In genomic region chr12:95857799-95858198, GRCh38 we compare ENCODE assay signal across 10 cellular contexts. TPM values are rescaled to one million over a fixed set of nuclear protein-coding genes. Genes with fewer than 3 reads are reported as not detected.
A peak's percentile ranks its signal among the peaks of the same experiment; 100 is the strongest.
DNase-seq lines count a peak whose midpoint lies in the region; ATAC-seq, FAIRE-seq and TF ChIP-seq lines count a peak whose summit lies in the region.
"Had no signal": no experiment of that assay in that cellular context is flagged by ENCODE, and none has a peak within 500 bp of the region (broad histone marks: within the 10 kb centered on the region; RNA-seq: fewer than 3 reads in every experiment).

No MANE protein-coding gene starts in this region.

- CTCF ChIA-PET in H1 (lab: Charles Lee; ENCODE audit: partially characterized antibody), result no interaction called here

- H2BK12ac ChIP-seq in H1 (ENCODE audit: low read depth, low read length), result no peak overlapping the region
- H2BK12ac ChIP-seq in neuronal stem cell (ENCODE audit: low read length), result no peak overlapping the region

- H4K5ac ChIP-seq in H1 (ENCODE audit: insufficient read length, low read depth, low read length), result no peak overlapping the region

- no peaks in the 10 kb centered on the region for H3F3A ChIP-seq in Loucy (ENCODE audit: low read depth)

- H3K23me2 ChIP-seq in H1 (ENCODE audit: low read depth, low read length), result peaks cover 14% of the 10 kb centered on the region

- no peak for TF ChIP-seq CTCF in Loucy (conservative IDR thresholded peaks at IDR 0.05; ENCODE audit: low read length)
- TF ChIP-seq CTCF in H1 (IDR thresholded peaks at IDR 0.05; ENCODE audit: control extremely low read depth in 1 of 3, insufficient read depth in 1 of 3, low read depth in 1 of 3, low read length in 3 of 3), result no peak
- TF ChIP-seq CTCF in lower leg skin (IDR thresholded peaks at IDR 0.05), result no peak

- POLR2A ChIA-PET in H1 (lab: Charles Lee; ENCODE audit: partially characterized antibody), result interaction anchor here (1.2 to 2.3 kb wide), 3 partner anchors 12 to 310 kb away, joined by 3 to 10 read pairs (median 4); no protein-coding TSS in a partner anchor

- H3K4ac ChIP-seq in H1 (replicated peaks; ENCODE audit: insufficient read length, low read depth, low read length) (no peak overlapping the region), neuronal stem cell (ENCODE audit: low read length) (no peak overlapping the region)

- TF ChIP-seq EP300 in H1 (IDR thresholded peaks at IDR 0.05; ENCODE audit: borderline replicate concordance in 1 of 2, low read depth in 2 of 2, low read length in 2 of 2), result no peak

- H2AFZ ChIP-seq in Loucy (ENCODE audit: low read length) (peak overlapping the region; percentile 24; the same call in 1 of the 2 replicates), H1 (ENCODE audit: low read length) (peak overlapping the region; percentile 93), neuronal stem cell (ENCODE audit: low read length) (peak overlapping the region; percentile 88)

- no peak overlapping the region; the same call in 1 of the 2 replicates for H2BK15ac ChIP-seq in H1 (ENCODE audit: low read length)
- no peak overlapping the region for H2BK15ac ChIP-seq in neuronal stem cell (ENCODE audit: low read length)

- H2BK20ac ChIP-seq in H1 (ENCODE audit: low read length), result no peak overlapping the region

- no peak overlapping the region for H3K27ac ChIP-seq in BLaER1
- H3K27ac ChIP-seq in H1 (ENCODE audit: low read depth, low read length), result no peak overlapping the region
- no peak overlapping the region for H3K27ac ChIP-seq in neuronal stem cell (replicated peaks; ENCODE audit: low read length)
- H3K27ac ChIP-seq: pancreas had no signal

- H3K4me2 ChIP-seq in BLaER1 (peak overlapping the region; percentile 91), Loucy (ENCODE audit: low read depth, low read length, poor library complexity, severe bottlenecking) (no peak overlapping the region), H1 (ENCODE audit: insufficient read depth in 1 of 2, low read depth in 2 of 2, low read length in 2 of 2) (peak overlapping the region; percentile 84 to 94), neuronal stem cell (ENCODE audit: insufficient read depth, low read length, poor library complexity, severe bottlenecking) (peak overlapping the region; percentile 82)

- no peak overlapping the region for H2BK120ac ChIP-seq in H1 (replicated peaks; ENCODE audit: low read depth, low read length)
- no peak overlapping the region for H2BK120ac ChIP-seq in neuronal stem cell (ENCODE audit: low read depth, low read length)

- 24% methylated on average over 18 of the region's 18 CpGs; no CpG with 5 or more reads in 1 of the 2 experiments for WGBS in H1 (ENCODE audit: extremely low coverage in 1 of 2, insufficient coverage in 1 of 2, insufficient read length in 1 of 2, insufficient replicate concordance in 2 of 2, low coverage in 1 of 2, low lambda C conversion rate in 2 of 2, missing lambda C conversion rate in 1 of 2), 2 experiments
- WGBS in neuronal stem cell (ENCODE audit: extremely low coverage in 2 of 2, insufficient read length in 2 of 2, insufficient replicate concordance in 1 of 2), 2 donors, result no CpG with 5 or more reads among the region's 18 CpGs
- WGBS in lower leg skin, 2 donors, result 61 to 64% methylated on average over 18 of the region's 18 CpGs

- H3K9ac ChIP-seq in BLaER1, result no peak overlapping the region
- no peak overlapping the region for H3K9ac ChIP-seq in Loucy (ENCODE audit: low read depth, low read length, poor library complexity, severe bottlenecking)
- H3K9ac ChIP-seq in H1 (replicated peaks in 1 of 4; ENCODE audit: extremely low read depth in 1 of 4, low read depth in 3 of 4, low read length in 3 of 4), result peak overlapping the region in 2 of 4 experiments; percentile 4 to 52; a peak in 1 of 7 replicates
- no peak overlapping the region for H3K9ac ChIP-seq in neuronal stem cell (ENCODE audit: low read depth, low read length, poor library complexity)

- no peak overlapping the region for H3K56ac ChIP-seq in H1 (replicated peaks; ENCODE audit: insufficient read length, low read depth, low read length)

- H3K4me1 ChIP-seq in BLaER1 (peaks cover 18% of the 10 kb centered on the region), Loucy (ENCODE audit: insufficient read depth, low read length, poor library complexity, severe bottlenecking) (peaks cover 15% of the 10 kb centered on the region), H1 (replicated peaks in 1 of 4; ENCODE audit: control insufficient read depth in 3 of 4, insufficient read depth in 4 of 4, low read length in 3 of 4) (peaks cover 0 to 4% (median 2%) of the 10 kb centered on the region in 4 experiments; a peak in 3 of 7 replicates), neuronal stem cell (ENCODE audit: control insufficient read depth in 2 of 2, insufficient read depth in 1 of 2, low read depth in 1 of 2, low read length in 2 of 2) (peaks cover 4 to 7% of the 10 kb centered on the region in 2 donors)

- H3K18ac ChIP-seq in H1 (ENCODE audit: extremely low read depth, low read length), result no peak overlapping the region
- H3K18ac ChIP-seq in neuronal stem cell (ENCODE audit: low read length), result no peak overlapping the region

- H3K79me1 ChIP-seq in H1 (ENCODE audit: low read depth, low read length), result no peaks in the 10 kb centered on the region
- no peaks in the 10 kb centered on the region for H3K79me1 ChIP-seq in neuronal stem cell (ENCODE audit: low read depth, low read length)

- H3K9me2 ChIP-seq in Loucy (replicated peaks; ENCODE audit: low read depth, low read length), result no peaks in the 10 kb centered on the region

- peaks cover 24% of the 10 kb centered on the region for H3K36me3 ChIP-seq in BLaER1
- H3K36me3 ChIP-seq in Loucy (ENCODE audit: insufficient read depth, low read length), result peaks cover 18% of the 10 kb centered on the region
- H3K36me3 ChIP-seq in H1 (ENCODE audit: control insufficient read depth in 2 of 4, insufficient read depth in 4 of 4, low read length in 3 of 4), result peaks cover 2 to 19% (median 16%) of the 10 kb centered on the region in 4 experiments; a peak in 7 of 8 replicates
- peaks cover 12 to 26% of the 10 kb centered on the region in 2 donors for H3K36me3 ChIP-seq in neuronal stem cell (replicated peaks in 1 of 2; ENCODE audit: control insufficient read depth in 2 of 2, insufficient read depth in 2 of 2, low read length in 2 of 2)

- peaks cover 16% of the 10 kb centered on the region for H4K20me1 ChIP-seq in BLaER1
- H4K20me1 ChIP-seq in Loucy (ENCODE audit: insufficient read depth, low read length, poor library complexity, severe bottlenecking), result peaks cover 25% of the 10 kb centered on the region
- peaks cover 0 to 3% of the 10 kb centered on the region in 2 experiments for H4K20me1 ChIP-seq in H1 (replicated peaks in 1 of 2; ENCODE audit: control insufficient read depth in 1 of 2, insufficient read depth in 2 of 2, low read length in 2 of 2)

- TF ChIP-seq RAD21 in H1 (IDR thresholded peaks at IDR 0.05 in 1 of 2, conservative IDR thresholded peaks at IDR 0.05 in 1 of 2; ENCODE audit: low read depth in 2 of 2, low read length in 2 of 2), result no peak

- FAIRE-seq in H1 (lab: Jason Lieb, UNC), result no peak
- FAIRE-seq: pancreas had no signal

- H2AK5ac ChIP-seq in H1 (ENCODE audit: low read depth, low read length) (no peak overlapping the region), neuronal stem cell (ENCODE audit: low read depth, low read length) (no peak overlapping the region)

- peaks cover 19% of the 10 kb centered on the region for H3K9me3 ChIP-seq in BLaER1
- peaks cover 10% of the 10 kb centered on the region for H3K9me3 ChIP-seq in Loucy (ENCODE audit: insufficient read depth, low read depth, low read length)
- peaks cover 0 to 6% of the 10 kb centered on the region in 2 experiments; a peak in 1 of 4 replicates for H3K9me3 ChIP-seq in H1 (ENCODE audit: insufficient read depth in 2 of 2, low read depth in 1 of 2, low read length in 1 of 2)
- peaks cover 4 to 20% of the 10 kb centered on the region in 2 donors for H3K9me3 ChIP-seq in neuronal stem cell (replicated peaks in 1 of 2; ENCODE audit: control insufficient read depth in 2 of 2, insufficient read depth in 1 of 2, low read depth in 1 of 2, low read length in 2 of 2)
- H3K9me3 ChIP-seq: pancreas had no signal

- no peak for TF ChIP-seq POLR2A in H1 (IDR thresholded peaks at IDR 0.05; ENCODE audit: control extremely low read depth in 1 of 2, low read depth in 2 of 2, low read length in 2 of 2)
- TF ChIP-seq POLR2A in lower leg skin (IDR thresholded peaks at IDR 0.05), result no peak

- H3K27me3 ChIP-seq in BLaER1 (peaks cover 8% of the 10 kb centered on the region; the same call in 1 of the 2 replicates), Loucy (ENCODE audit: insufficient read depth, low read length, poor library complexity, severe bottlenecking) (no peaks in the 10 kb centered on the region), H1 (replicated peaks in 1 of 4; ENCODE audit: control insufficient read depth in 3 of 4, extremely low read depth in 1 of 4, insufficient read depth in 3 of 4, low read length in 3 of 4) (no peaks in the 10 kb centered on the region), neuronal stem cell (ENCODE audit: control insufficient read depth in 3 of 3, insufficient read depth in 3 of 3, low read depth in 1 of 3, low read length in 3 of 3) (no peaks in the 10 kb centered on the region)
- H3K27me3 ChIP-seq: pancreas had no signal

- H3K79me2 ChIP-seq in Loucy (ENCODE audit: insufficient read depth, low read length) (peaks cover 41% of the 10 kb centered on the region), H1 (ENCODE audit: control insufficient read depth in 1 of 2, insufficient read depth in 2 of 2, low read length in 2 of 2) (peaks cover 16 to 40% of the 10 kb centered on the region in 2 experiments)

- no peak overlapping the region for H3K14ac ChIP-seq in H1 (ENCODE audit: insufficient read length)
- H3K14ac ChIP-seq in neuronal stem cell (ENCODE audit: low read length), result no peak overlapping the region

- no peak overlapping the region for H4K91ac ChIP-seq in H1 (replicated peaks; ENCODE audit: insufficient read length, low read length)
- no peak overlapping the region for H4K91ac ChIP-seq in neuronal stem cell (ENCODE audit: low read depth, low read length, poor library complexity)

- ATAC-seq in GM19035 (IDR thresholded peaks at IDR 0.05; ENCODE audit: unreplicated experiment), result no peak

- H3K23ac ChIP-seq in H1 (ENCODE audit: insufficient read length) (no peak overlapping the region), neuronal stem cell (ENCODE audit: low read depth, low read length, poor library complexity) (no peak overlapping the region)

- H2BK5ac ChIP-seq in H1 (ENCODE audit: low read depth, low read length), result no peak overlapping the region; the same call in 1 of the 2 replicates
- no peak overlapping the region for H2BK5ac ChIP-seq in neuronal stem cell (ENCODE audit: low read length)

- DNase-seq in H1 (ENCODE audit: low read depth in 1 of 2, low spot score in 2 of 2) (no peak), neuronal stem cell (ENCODE audit: low spot score) (no peak), lower leg skin (ENCODE audit: low spot score in 2 of 2) (no peak), dermis blood vessel endothelial cell (no peak)
- no peak for DNase-seq in stimulated activated CD8-positive, alpha-beta memory T cell treated with anti-CD3 and anti-CD28 coated beads, Interleukin-4, amount 100 ng/mL, for 48 hours
- DNase-seq: NCI-H446, pancreas had no signal

- intact Hi-C loops in lower leg skin (cut with DNase I; ENCODE audit: low total_unique reads), result no loop called here

- H3K4me3 ChIP-seq in BLaER1 (no peak overlapping the region), Loucy (ENCODE audit: low read length, poor library complexity, severe bottlenecking) (no peak overlapping the region), H1 (ENCODE audit: extremely low read depth in 1 of 4, insufficient read depth in 2 of 4, low read depth in 3 of 4, low read length in 4 of 4) (peak overlapping the region; percentile 96 to 98 (median 97)), neuronal stem cell (ENCODE audit: low read length in 2 of 2) (peak overlapping the region; percentile 63 to 71), lower leg skin (ENCODE audit: low read depth, poor library complexity, severe bottlenecking) (no peak overlapping the region)

- H4K8ac ChIP-seq in H1 (ENCODE audit: extremely low read depth, insufficient read depth, low read length), result no peak overlapping the region
- H4K8ac ChIP-seq in neuronal stem cell (ENCODE audit: low read depth, low read length), result no peak overlapping the region

RNA-seq across cellular contexts. Expression of gene SNRPF, which starts 1.0 kb away (rescaled TPM):
- total RNA-seq in H1 (2021; fragmentation: NEBNext Ultra II Directional; extraction: Animal tissue kit (Norgen Biotek cat#: 25700)), result 79.7 and 87.7 TPM in 2 replicates
- 40.4 and 58.5 TPM in 2 replicates for polyA plus RNA-seq in H1 (2011; rRNA removed)
- polyA plus RNA-seq in H1 (2011; cell fraction: cytosol; rRNA removed), result 59.0 TPM
- 19.1 TPM for polyA plus RNA-seq in H1 (2011; cell fraction: nucleus; rRNA removed)
- polyA plus RNA-seq in H1 (2012, experiment 1 of 2), result 156 to 204 TPM (median 175 TPM) in 4 replicates
- polyA plus RNA-seq in H1 (2012, experiment 2 of 2), result 13.1 TPM
- polyA plus RNA-seq in H1 (2013, experiment 1 of 2), result 123 TPM
- polyA plus RNA-seq in H1 (2013, experiment 2 of 2), result 142 TPM
- 12.6 and 13.2 TPM in 2 replicates for polyA minus RNA-seq in H1 (2011; rRNA and poly(A)+ RNA removed)
- 20.6 TPM for polyA minus RNA-seq in H1 (2011; cell fraction: cytosol; rRNA and poly(A)+ RNA removed)
- polyA minus RNA-seq in H1 (2011; cell fraction: nucleus; rRNA and poly(A)+ RNA removed), result 30.0 TPM
- polyA plus RNA-seq in neuronal stem cell (2013, experiment 1 of 2), result 137 TPM
- 142 TPM for polyA plus RNA-seq in neuronal stem cell (2013, experiment 2 of 2)
- total RNA-seq in lower leg skin, result 1 to 10 TPM; 5.8 to 8.2 (median 7.4) TPM
- 14.5 and 15.4 TPM in 2 replicates for total RNA-seq in dermis blood vessel endothelial cell

Comparison
In these comparisons a context has a peak if more than half of its experiments do, and no peak if none do; other contexts are left out.
1. H3K4me3 ChIP-seq: peak in H1 (4 of 4) and neuronal stem cell (2 of 2); none in BLaER1 (single experiment), Loucy (single experiment) and lower leg skin (single experiment).
2. H2AFZ ChIP-seq: peak in every context shown above with its lines; median percentile 93 in H1; 88 in neuronal stem cell; 24 in Loucy.